Comparison of ENCODE assay signal across 8 cellular contexts in genomic region chr1:59697138-59697811, GRCh38.
DNase-seq lines count a peak whose midpoint lies in the region; ATAC-seq, FAIRE-seq and TF ChIP-seq lines count a peak whose summit lies in the region.

No MANE protein-coding gene starts in this region.

- peak; percentile 3 to 16 for DNase-seq in stimulated activated CD4-positive, alpha-beta T cell treated with anti-CD3 and anti-CD28 coated beads, Interleukin-4, amount 100 ng/mL, for 48 hours (ENCODE audit: low read depth in 2 of 2)
- DNase-seq in RCC 7860 (ENCODE audit: low spot score) (no peak), hippocampal formation (lab: John Stamatoyannopoulos, UW) (no peak), DMS79 treated with DMSO at 0.1 percent for 48 hours (lab: John Stamatoyannopoulos, UW) (no peak), prostate gland (ENCODE audit: low spot score) (no peak)

- peak overlapping the region; percentile 15 to 84 (median 79) for H3K4me3 Mint-ChIP-seq in IgD-negative memory B cell
- peak overlapping the region; percentile 43 for H3K4me3 Mint-ChIP-seq in activated naive CD4-positive, alpha-beta T cell treated with anti-CD3 and anti-CD28 coated beads, Interleukin-2, amount 50 U/mL, for 24 hours

- no peaks in the 10 kb centered on the region for H3K9me3 ChIP-seq in prostate gland

- ATAC-seq in GM21381 (IDR thresholded peaks at IDR 0.05; ENCODE audit: unreplicated experiment), result peak; percentile 57

- 62% methylated on average over 8 of the region's 8 CpGs for WGBS in prostate gland

- no peak for TF ChIP-seq CTCF in prostate gland (IDR thresholded peaks at IDR 0.05)

- H3K9me3 Mint-ChIP-seq in IgD-negative memory B cell, result no peaks in the 10 kb centered on the region
- H3K9me3 Mint-ChIP-seq in activated naive CD4-positive, alpha-beta T cell treated with anti-CD3 and anti-CD28 coated beads, Interleukin-2, amount 50 U/mL, for 24 hours, result no peaks in the 10 kb centered on the region

- H3K36me3 Mint-ChIP-seq in IgD-negative memory B cell, result peaks cover 3% of the 10 kb centered on the region
- H3K36me3 Mint-ChIP-seq in activated naive CD4-positive, alpha-beta T cell treated with anti-CD3 and anti-CD28 coated beads, Interleukin-2, amount 50 U/mL, for 24 hours, result no peaks in the 10 kb centered on the region

- intact Hi-C loops in prostate gland (cut with DNase I), result loop anchor here (2.0 to 10.0 kb wide), 3 partner anchors 400 to 800 kb away; partner anchors contain the start of gene FGGY

- H3K27me3 Mint-ChIP-seq in IgD-negative memory B cell, result no peaks in the 10 kb centered on the region
- no peaks in the 10 kb centered on the region for H3K27me3 Mint-ChIP-seq in activated naive CD4-positive, alpha-beta T cell treated with anti-CD3 and anti-CD28 coated beads, Interleukin-2, amount 50 U/mL, for 24 hours

- peaks cover 17 to 37% (median 19%) of the 10 kb centered on the region in 3 donors for H3K4me1 Mint-ChIP-seq in IgD-negative memory B cell
- peaks cover 23% of the 10 kb centered on the region for H3K4me1 Mint-ChIP-seq in activated naive CD4-positive, alpha-beta T cell treated with anti-CD3 and anti-CD28 coated beads, Interleukin-2, amount 50 U/mL, for 24 hours

- peak overlapping the region in 2 of 3 donors; percentile 0 to 24 for H3K27ac Mint-ChIP-seq in IgD-negative memory B cell
- H3K27ac Mint-ChIP-seq in activated naive CD4-positive, alpha-beta T cell treated with anti-CD3 and anti-CD28 coated beads, Interleukin-2, amount 50 U/mL, for 24 hours, result no peak overlapping the region

- no peak for TF ChIP-seq POLR2A in prostate gland (IDR thresholded peaks at IDR 0.05)

- no peak for FAIRE-seq in RCC 7860 (lab: Jason Lieb, UNC)

- no peaks in the 10 kb centered on the region for H3K27me3 ChIP-seq in prostate gland (replicated peaks; ENCODE audit: insufficient read depth)

- H3K36me3 ChIP-seq in prostate gland, result no peaks in the 10 kb centered on the region

- no peak overlapping the region for H3K4me3 ChIP-seq in prostate gland

- no peaks in the 10 kb centered on the region for H3K4me1 ChIP-seq in prostate gland (replicated peaks)

- H3K27ac ChIP-seq in prostate gland, result no peak overlapping the region

Comparison
In these comparisons a context has a peak if more than half of its experiments do, and no peak if none do; other contexts are left out.
1. DNase-seq: peak in stimulated activated CD4-positive, alpha-beta T cell treated with anti-CD3 and anti-CD28 coated beads, Interleukin-4, amount 100 ng/mL, for 48 hours (2 of 2); none in RCC 7860 (single experiment), hippocampal formation (0 of 2), DMS79 treated with DMSO at 0.1 percent for 48 hours (single experiment) and prostate gland (single experiment).